ENCODE assay signal across 8 cellular contexts in genomic region chr6:36594816-36595167, GRCh38. TPM values are rescaled to one million over a fixed set of nuclear protein-coding genes. Genes with fewer than 3 reads are reported as not detected.
A peak's percentile ranks its signal among the peaks of the same experiment; 100 is the strongest.
DNase-seq lines count a peak whose midpoint lies in the region; ATAC-seq and TF ChIP-seq lines count a peak whose summit lies in the region.

No MANE protein-coding gene starts in this region.

- DNase-seq in GM12865 (ENCODE audit: low read depth) (no peak), PC-9 (no peak), epithelial cell of esophagus (ENCODE audit: low read depth) (no peak), nephron progenitor cell (no peak), HuH-7 (ENCODE audit: low spot score) (no peak)

- H3K79me2 ChIP-seq in PC-9 (ENCODE audit: low read depth) = peaks cover 76% of the 10 kb centered on the region

- H3K9me3 Mint-ChIP-seq in nephron progenitor cell = peaks cover 5% of the 10 kb centered on the region

- peaks cover 45% of the 10 kb centered on the region for H3K4me1 Mint-ChIP-seq in nephron progenitor cell

- peaks cover 9% of the 10 kb centered on the region for H3K27me3 Mint-ChIP-seq in nephron progenitor cell (ENCODE audit: low read depth, poor library complexity)

- no TSS peak for BruUV-seq in PC-9 (replicated peaks; lab: Mats Ljungman, UMichigan)

- no peaks in the 10 kb centered on the region for H3K27me3 ChIP-seq in PC-9 (ENCODE audit: insufficient read depth, low read depth)

- H3K4me3 ChIP-seq in GM12865 (ENCODE audit: low read depth, low read length) (peak overlapping the region; percentile 94), PC-9 (peak overlapping the region; percentile 100), epithelial cell of esophagus (ENCODE audit: low read length) (peak overlapping the region; percentile 100)

- H3K36me3 Mint-ChIP-seq in nephron progenitor cell (ENCODE audit: low read depth) = peaks cover 58% of the 10 kb centered on the region

- TF ChIP-seq CTCF in GM12865 (IDR thresholded peaks at IDR 0.05; ENCODE audit: insufficient read depth, low read depth, low read length, missing control alignments) (no peak), PC-9 (conservative IDR thresholded peaks at IDR 0.05) (no peak), epithelial cell of esophagus (IDR thresholded peaks at IDR 0.05; ENCODE audit: insufficient read depth, low read depth, low read length, missing control alignments) (no peak), nephron progenitor cell (IDR thresholded peaks at IDR 0.05) (no peak)

- peak overlapping the region; percentile 99 for H3K4me3 Mint-ChIP-seq in nephron progenitor cell

- intact Hi-C loops in PC-9 (cut with micrococcal nuclease; ENCODE audit: unreplicated experiment) = loop anchor here (5.0 kb wide), 2 partner anchors 67 to 152 kb away; partner anchors contain the start of genes KCTD20 and PXT1

- H3K27ac Mint-ChIP-seq in nephron progenitor cell = peak overlapping the region; percentile 100

- POLR2A ChIA-PET in PC-9 (lab: Charles Lee; ENCODE audit: unreplicated experiment) = interaction anchor here (0.6 to 0.7 kb wide), 2 partner anchors 50 to 669 kb away, joined by 4 read pairs; no protein-coding TSS in a partner anchor

- no peaks in the 10 kb centered on the region for H3K9me2 ChIP-seq in PC-9 (ENCODE audit: insufficient read depth)

- peaks cover 78% of the 10 kb centered on the region for H3F3A ChIP-seq in PC-9 (ENCODE audit: insufficient read depth, low read depth)

- no peaks in the 10 kb centered on the region for H3K9me3 ChIP-seq in PC-9 (ENCODE audit: insufficient read depth, low read depth)

- peaks cover 52% of the 10 kb centered on the region for H4K20me1 ChIP-seq in PC-9 (ENCODE audit: insufficient read depth)

- peak overlapping the region; percentile 94 for H3K4me2 ChIP-seq in PC-9

- CTCF ChIA-PET in PC-9 (lab: Charles Lee) = interaction anchor here (0.9 kb wide), 1 partner anchor 15 kb away, joined by 13 read pairs; no protein-coding TSS in a partner anchor

- H2AFZ ChIP-seq in PC-9 = no peak overlapping the region

- peak overlapping the region; percentile 93 for H3K27ac ChIP-seq in PC-9

- peaks cover 49% of the 10 kb centered on the region for H3K36me3 ChIP-seq in PC-9 (ENCODE audit: low read depth)

- ATAC-seq in activated CD4-positive, CD25-positive, alpha-beta regulatory T cell treated with anti-CD3 and anti-CD28 coated beads, Interleukin-2, amount 50 U/mL, for 24 hours = no peak
- ATAC-seq in GM21360 (IDR thresholded peaks at IDR 0.05; ENCODE audit: unreplicated experiment) = no peak
- no peak for ATAC-seq in GM18868 (IDR thresholded peaks at IDR 0.05; ENCODE audit: unreplicated experiment)

- H3K4me1 ChIP-seq in PC-9 (replicated peaks; ENCODE audit: insufficient read depth) = peaks cover 60% of the 10 kb centered on the region

RNA-seq across cellular contexts. Expression of gene SRSF3, which starts 0.6 kb away (rescaled TPM):
- 278 and 282 TPM in 2 replicates for total RNA-seq in PC-9 (2021)

RNA-seq across cellular contexts. Expression of gene STK38, which starts 47.5 kb away (rescaled TPM):
- 45.7 and 53.3 TPM in 2 replicates for total RNA-seq in PC-9 (2021)
